21 cellular contexts compared by ENCODE assay signal in the genomic region with DNA sequence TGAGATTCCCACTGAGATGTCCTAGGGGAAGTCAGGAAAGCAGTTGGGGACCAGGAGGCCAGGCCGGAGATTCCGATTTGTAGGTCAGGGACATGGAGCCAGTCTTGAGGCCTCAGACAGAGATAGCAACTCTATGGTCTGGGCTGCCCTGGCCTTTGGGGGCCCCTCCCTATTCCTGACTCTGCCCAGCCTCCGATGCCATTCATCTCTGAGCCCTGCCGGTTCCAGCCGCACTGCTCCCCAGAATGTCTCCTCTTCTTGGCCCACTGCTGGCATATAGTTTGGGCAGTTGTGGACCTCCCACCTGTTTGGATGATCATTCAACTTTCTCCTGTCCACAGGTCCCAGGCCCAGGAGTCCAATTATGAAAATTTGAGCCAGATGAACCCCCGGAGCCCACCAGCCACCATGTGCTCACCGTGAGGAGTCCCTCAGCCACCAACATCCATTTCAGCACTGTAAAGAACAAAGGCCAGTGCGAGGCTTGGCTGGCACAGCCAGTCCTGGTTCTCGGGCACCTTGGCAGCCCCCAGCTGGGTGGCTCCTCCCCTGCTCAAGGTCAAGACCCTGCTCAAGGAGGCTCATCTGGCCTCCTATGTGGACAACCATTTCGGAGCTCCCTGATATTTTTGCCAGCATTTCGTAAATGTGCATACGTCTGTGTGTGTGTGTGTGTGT. TPM values are rescaled to one million over a fixed set of nuclear protein-coding genes. Genes with fewer than 3 reads are reported as not detected.
DNase-seq lines count a peak whose midpoint lies in the region; ATAC-seq and TF ChIP-seq lines count a peak whose summit lies in the region.
"Had no signal": no experiment of that assay in that cellular context is flagged by ENCODE, and none has a peak within 500 bp of the region (broad histone marks: within the 10 kb centered on the region; RNA-seq: fewer than 3 reads in every experiment).

No MANE protein-coding gene starts in this region.

- no peak for ATAC-seq in IMR-90 (ENCODE audit: low read depth)
- ATAC-seq: A549, GM12878 had no signal

- no peak overlapping the region for H2AFZ ChIP-seq in IMR-90 (replicated peaks; ENCODE audit: low read length, poor library complexity)
- H2AFZ ChIP-seq in hepatocyte = no peak overlapping the region
- H2AFZ ChIP-seq: GM23248 had no signal

- H3K9me1 ChIP-seq in IMR-90 (ENCODE audit: insufficient read depth, low read length) = peaks cover 16% of the 10 kb centered on the region

- no TSS peak for BruUV-seq in IMR-90 (replicated peaks; lab: Mats Ljungman, UMichigan)

- H3K9ac ChIP-seq in BLaER1 (no peak overlapping the region), IMR-90 (ENCODE audit: low read depth, low read length) (no peak overlapping the region)
- H3K9ac ChIP-seq: GM23248 had no signal

- H3K79me1 ChIP-seq in IMR-90 (ENCODE audit: low read depth in 1 of 2, low read length in 2 of 2) = peaks cover 0 to 4% of the 10 kb centered on the region in 2 experiments; a peak in 1 of 4 replicates

- peaks cover 27% of the 10 kb centered on the region for H3K4me1 ChIP-seq in BLaER1
- H3K4me1 ChIP-seq in IMR-90 (ENCODE audit: control insufficient read depth, insufficient read depth, low read length) = peaks cover 7% of the 10 kb centered on the region
- H3K4me1 ChIP-seq in hepatocyte (ENCODE audit: insufficient read depth) = peaks cover 14% of the 10 kb centered on the region
- H3K4me1 ChIP-seq: BE2C had no signal

- peak overlapping the region; percentile 2 for H2AK9ac ChIP-seq in IMR-90 (replicated peaks; ENCODE audit: low read depth, low read length, poor library complexity)

- H3K4ac ChIP-seq in IMR-90 (ENCODE audit: low read depth, low read length) = no peak overlapping the region

- no peak for DNase-seq in IMR-90
- DNase-seq in mesenteric fat pad (ENCODE audit: low spot score) = peak; percentile 81
- DNase-seq in hepatocyte (ENCODE audit: low spot score) = no peak
- DNase-seq in DMS79 treated with DMSO at 0.1 percent for 48 hours (lab: John Stamatoyannopoulos, UW) = no peak
- no peak for DNase-seq in HUDEP-2 (lab: John Stamatoyannopoulos, UW; ENCODE audit: unreplicated experiment in 76 of 76)
- DNase-seq: 8988T; ACHN; AML-193; BE2C; C1 segment of cervical spinal cord; CD4-positive, alpha-beta memory T cell; COR-L47; DMS153; EL; GDM1; GM23248; H7; HCEC 1CT had no signal

- H3K4me2 ChIP-seq in BLaER1 (peak overlapping the region; percentile 59; the same call in 1 of the 2 replicates), IMR-90 (ENCODE audit: low read depth, low read length) (no peak overlapping the region), hepatocyte (no peak overlapping the region)
- H3K4me2 ChIP-seq: A549 had no signal

- POLR2A ChIA-PET in IMR-90 (lab: Charles Lee; ENCODE audit: unreplicated experiment) = no interaction called here

- H3K79me2 ChIP-seq in hepatocyte = no peaks in the 10 kb centered on the region

- H3K36me3 ChIP-seq in BLaER1 (peaks cover 5% of the 10 kb centered on the region; the same call in 1 of the 2 replicates), IMR-90 (ENCODE audit: control insufficient read depth, insufficient read depth, low read length) (no peaks in the 10 kb centered on the region), hepatocyte (replicated peaks; ENCODE audit: insufficient read depth, low read depth) (no peaks in the 10 kb centered on the region)
- H3K36me3 ChIP-seq: BE2C had no signal

- H2BK120ac ChIP-seq in IMR-90 (ENCODE audit: low read depth, low read length) = no peak overlapping the region

- H3K27me3 ChIP-seq in BLaER1 (no peaks in the 10 kb centered on the region), IMR-90 (ENCODE audit: control insufficient read depth, insufficient read depth, low read length) (no peaks in the 10 kb centered on the region), hepatocyte (peaks cover 10% of the 10 kb centered on the region)

- H3K9me3 ChIP-seq in BLaER1 (peaks cover 23% of the 10 kb centered on the region), IMR-90 (ENCODE audit: control insufficient read depth, insufficient read depth, low read length) (no peaks in the 10 kb centered on the region), hepatocyte (ENCODE audit: low read depth) (no peaks in the 10 kb centered on the region)
- H3K9me3 ChIP-seq: A549, BE2C had no signal

- H3K9me2 ChIP-seq in hepatocyte (replicated peaks; ENCODE audit: insufficient read depth) = no peaks in the 10 kb centered on the region

- no peak overlapping the region for H3K14ac ChIP-seq in IMR-90 (replicated peaks; ENCODE audit: low read depth, low read length)

- dilution Hi-C loops in IMR-90 (cut with HindIII; ENCODE audit: low sequenced_read_pairs, unreplicated experiment) = no loop called here

- H3K4me3 ChIP-seq in BLaER1 (no peak overlapping the region), IMR-90 (ENCODE audit: insufficient read depth, low read depth, low read length) (no peak overlapping the region), hepatocyte (no peak overlapping the region)
- H3K4me3 ChIP-seq: A549, GM12878, GM23248 had no signal

- in situ Hi-C loops in IMR-90 (cut with MboI; ENCODE audit: low sequenced_read_pairs) = loop anchor here (10.0 kb wide), 1 partner anchor 57 kb away; no protein-coding TSS in a partner anchor

- H4K20me1 ChIP-seq in BLaER1 (no peaks in the 10 kb centered on the region), IMR-90 (ENCODE audit: insufficient read depth, low read length) (no peaks in the 10 kb centered on the region), hepatocyte (ENCODE audit: insufficient read depth, poor library complexity, severe bottlenecking) (no peaks in the 10 kb centered on the region)

- no peak overlapping the region for H3K23ac ChIP-seq in IMR-90 (ENCODE audit: low read depth, low read length)

- no peak overlapping the region for H2BK20ac ChIP-seq in IMR-90 (ENCODE audit: low read depth, low read length)

- H3K27ac ChIP-seq in BLaER1 (no peak overlapping the region), IMR-90 (ENCODE audit: insufficient read depth, low read length) (no peak overlapping the region), hepatocyte (no peak overlapping the region)
- H3K27ac ChIP-seq: A549, GM23248 had no signal

- H3K56ac ChIP-seq in IMR-90 (ENCODE audit: extremely low read depth, insufficient read depth, low read length) = no peak overlapping the region

- no peak overlapping the region for H2BK15ac ChIP-seq in IMR-90 (ENCODE audit: low read depth, low read length)

- CTCF ChIA-PET in IMR-90 (lab: Yijun Ruan, JAX) = no interaction called here

- no peak overlapping the region for H2AK5ac ChIP-seq in IMR-90 (ENCODE audit: low read depth, low read length)

- no peak overlapping the region for H4K8ac ChIP-seq in IMR-90 (ENCODE audit: low read depth in 2 of 2, low read length in 2 of 2)

- no peak overlapping the region for H4K5ac ChIP-seq in IMR-90 (ENCODE audit: low read depth, low read length)

- TF ChIP-seq RAD21 in IMR-90 (IDR thresholded peaks at IDR 0.05; ENCODE audit: low read length) = no peak

- H4K91ac ChIP-seq in IMR-90 (ENCODE audit: insufficient read depth, low read depth, low read length) = no peak overlapping the region

- no peak overlapping the region for H2BK5ac ChIP-seq in IMR-90 (ENCODE audit: low read depth, low read length, poor library complexity, severe bottlenecking)

- WGBS in IMR-90 (ENCODE audit: extremely low coverage in 2 of 2, insufficient read length in 1 of 2), 2 experiments = 97% methylated on average over 7 of the region's 12 CpGs; no CpG with 5 or more reads in 1 of the 2 experiments
- WGBS in hepatocyte (ENCODE audit: low lambda C conversion rate, missing lambda C conversion rate) = 96% methylated on average over 12 of the region's 12 CpGs

- no peak overlapping the region for H3K18ac ChIP-seq in IMR-90 (ENCODE audit: low read depth, low read length)

- no peak for TF ChIP-seq POLR2A in IMR-90 (IDR thresholded peaks at IDR 0.05; ENCODE audit: low read depth, low read length)

- no peak for TF ChIP-seq CTCF in IMR-90 (conservative IDR thresholded peaks at IDR 0.05; ENCODE audit: low read depth, low read length)
- TF ChIP-seq CTCF in hepatocyte (IDR thresholded peaks at IDR 0.05; ENCODE audit: poor library complexity) = no peak

- intact Hi-C loops in IMR-90 (cut with micrococcal nuclease) = no loop called here

TF ChIP-seq in IMR-90, 13 proteins besides CTCF, POLR2A, EP300 and RAD21 (continues in another document):
- TF ChIP-seq CHD1 (IDR thresholded peaks at IDR 0.05; ENCODE audit: low read depth, low read length) (no peak), CEBPB (IDR thresholded peaks at IDR 0.05; ENCODE audit: low read depth, low read length) (no peak), MAZ (IDR thresholded peaks at IDR 0.05; ENCODE audit: borderline replicate concordance, low read depth, low read length) (no peak), BHLHE40 (IDR thresholded peaks at IDR 0.05; ENCODE audit: low read depth, low read length) (no peak), SMC3 (IDR thresholded peaks at IDR 0.05; ENCODE audit: low read depth, low read length) (no peak), RFX5 (IDR thresholded peaks at IDR 0.05; ENCODE audit: low read depth, low read length) (no peak), NFE2L2 (IDR thresholded peaks at IDR 0.05; ENCODE audit: low read depth, low read length) (no peak), MXI1 (IDR thresholded peaks at IDR 0.05; ENCODE audit: borderline replicate concordance, low read depth, low read length) (no peak)
- TF ChIP-seq, protein P1, sequence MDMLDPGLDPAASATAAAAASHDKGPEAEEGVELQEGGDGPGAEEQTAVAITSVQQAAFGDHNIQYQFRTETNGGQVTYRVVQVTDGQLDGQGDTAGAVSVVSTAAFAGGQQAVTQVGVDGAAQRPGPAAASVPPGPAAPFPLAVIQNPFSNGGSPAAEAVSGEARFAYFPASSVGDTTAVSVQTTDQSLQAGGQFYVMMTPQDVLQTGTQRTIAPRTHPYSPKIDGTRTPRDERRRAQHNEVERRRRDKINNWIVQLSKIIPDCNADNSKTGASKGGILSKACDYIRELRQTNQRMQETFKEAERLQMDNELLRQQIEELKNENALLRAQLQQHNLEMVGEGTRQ (IDR thresholded peaks at IDR 0.05; ENCODE audit: low read depth, low read length) = no peak
- TF ChIP-seq, protein P2, sequence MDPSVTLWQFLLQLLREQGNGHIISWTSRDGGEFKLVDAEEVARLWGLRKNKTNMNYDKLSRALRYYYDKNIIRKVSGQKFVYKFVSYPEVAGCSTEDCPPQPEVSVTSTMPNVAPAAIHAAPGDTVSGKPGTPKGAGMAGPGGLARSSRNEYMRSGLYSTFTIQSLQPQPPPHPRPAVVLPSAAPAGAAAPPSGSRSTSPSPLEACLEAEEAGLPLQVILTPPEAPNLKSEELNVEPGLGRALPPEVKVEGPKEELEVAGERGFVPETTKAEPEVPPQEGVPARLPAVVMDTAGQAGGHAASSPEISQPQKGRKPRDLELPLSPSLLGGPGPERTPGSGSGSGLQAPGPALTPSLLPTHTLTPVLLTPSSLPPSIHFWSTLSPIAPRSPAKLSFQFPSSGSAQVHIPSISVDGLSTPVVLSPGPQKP (IDR thresholded peaks at IDR 0.05; ENCODE audit: borderline replicate concordance, low read depth, low read length) = no peak

RNA-seq across cellular contexts. Expression of a gene that starts 16.4 kb away (rescaled TPM):
- 0.83 and 1.1 TPM in 2 replicates for total RNA-seq in IMR-90 (2012; rRNA removed)
- polyA plus RNA-seq in IMR-90 (2012; rRNA removed) = 1.8 and 2.2 TPM in 2 replicates
- polyA plus RNA-seq in IMR-90 (2012; cell fraction: cytosol; rRNA removed) = 1.9 and 4.8 TPM in 2 replicates
- polyA plus RNA-seq in IMR-90 (2012; cell fraction: nucleus; rRNA removed; ENCODE audit: low replicate concordance) = 1.3 and 3.0 TPM in 2 replicates
- 0.32 TPM for total RNA-seq in mesenteric fat pad
- total RNA-seq in hepatocyte = 0.24 and 0.30 TPM in 2 replicates
- 1.3 and 1.5 TPM in 2 replicates for polyA plus RNA-seq in hepatocyte
- total RNA-seq: CD4-positive, alpha-beta memory T cell; H7 had no signal
- polyA plus RNA-seq: A549; CD4-positive, alpha-beta memory T cell had no signal
